In genomic region chr22:46070215-46070721, GRCh38 we compare ENCODE assay signal across 8 cellular contexts.
DNase-seq lines count a peak whose midpoint lies in the region; ATAC-seq and TF ChIP-seq lines count a peak whose summit lies in the region.

No MANE protein-coding gene starts in this region.

- H3K4me1 ChIP-seq in Caco-2 (peaks cover 5% of the 10 kb centered on the region; the same call in 1 of the 2 replicates), cardiac muscle cell (ENCODE audit: low read depth) (no peaks in the 10 kb centered on the region), psoas muscle (peaks cover 26% of the 10 kb centered on the region)

- H3K27ac ChIP-seq in cardiac muscle cell = no peak overlapping the region
- H3K27ac ChIP-seq in psoas muscle = peak overlapping the region; percentile 99

- 0% methylated on average over 29 to 44 of the region's 44 CpGs for WGBS in psoas muscle, 3 donors

- in situ Hi-C loops in KBM-7 (cut with MboI; ENCODE audit: low pct_unique_long_range_greater_than_20kb, low sequenced_read_pairs) = no loop called here

- H3K36me3 ChIP-seq in Caco-2 (ENCODE audit: control insufficient read depth, insufficient read depth, low read length) (no peaks in the 10 kb centered on the region), cardiac muscle cell (no peaks in the 10 kb centered on the region), psoas muscle (ENCODE audit: insufficient read depth in 1 of 2, low read depth in 1 of 2) (no peaks in the 10 kb centered on the region)

- H3K4me3 ChIP-seq in Caco-2 (ENCODE audit: low read depth, low read length) (peak overlapping the region; percentile 60), cardiac muscle cell (peak overlapping the region; percentile 90), psoas muscle (peak overlapping the region; percentile 88)

- ATAC-seq in activated CD8-positive, alpha-beta memory T cell treated with anti-CD3 and anti-CD28 coated beads, Interleukin-2, amount 10 ng/mL, durations not matched to agents 7 days and 5 days = peak; percentile 38
- ATAC-seq in psoas muscle = peak; percentile 45 to 56 (median 52)
- no peak for ATAC-seq in HG03175 (IDR thresholded peaks at IDR 0.05; ENCODE audit: unreplicated experiment)

- H3K27me3 Mint-ChIP-seq in Caco-2 (ENCODE audit: insufficient read depth, unreplicated experiment) = peaks cover 17% of the 10 kb centered on the region
- peaks cover 21% of the 10 kb centered on the region for H3K27me3 Mint-ChIP-seq in activated CD8-positive, alpha-beta memory T cell treated with anti-CD3 and anti-CD28 coated beads, Interleukin-2, amount 10 ng/mL, durations not matched to agents 7 days and 5 days

- DNase-seq in Caco-2 (peak in 1 of 2 experiments; percentile 25), HS-27A (ENCODE audit: low read depth) (peak; percentile 41), cardiac muscle cell (ENCODE audit: low read depth in 1 of 2, low spot score in 1 of 2) (peak; percentile 16 to 73), psoas muscle (peak; percentile 92 to 94), KBM-7 (no peak), NCI-H774 (lab: John Stamatoyannopoulos, UW) (no peak)
- DNase-seq in activated CD8-positive, alpha-beta memory T cell treated with anti-CD3 and anti-CD28 coated beads, Interleukin-2, amount 10 ng/mL, durations not matched to agents 7 days and 5 days = peak; percentile 48

- peak overlapping the region; percentile 46 for H3K4me3 Mint-ChIP-seq in Caco-2 (ENCODE audit: unreplicated experiment)
- peak overlapping the region; percentile 78 for H3K4me3 Mint-ChIP-seq in activated CD8-positive, alpha-beta memory T cell treated with anti-CD3 and anti-CD28 coated beads, Interleukin-2, amount 10 ng/mL, durations not matched to agents 7 days and 5 days

- H3K9me3 Mint-ChIP-seq in Caco-2 (ENCODE audit: unreplicated experiment) = no peaks in the 10 kb centered on the region
- no peaks in the 10 kb centered on the region for H3K9me3 Mint-ChIP-seq in activated CD8-positive, alpha-beta memory T cell treated with anti-CD3 and anti-CD28 coated beads, Interleukin-2, amount 10 ng/mL, durations not matched to agents 7 days and 5 days (ENCODE audit: low read depth)

- TF ChIP-seq CTCF in Caco-2 (IDR thresholded peaks at IDR 0.05; ENCODE audit: insufficient read depth in 1 of 2, low read depth in 1 of 2, low read length in 1 of 2, severe bottlenecking in 1 of 2, unreplicated experiment in 1 of 2) = no peak
- no peak for TF ChIP-seq CTCF in cardiac muscle cell (IDR thresholded peaks at IDR 0.05; ENCODE audit: low read depth, low read length)
- TF ChIP-seq CTCF in psoas muscle (IDR thresholded peaks at IDR 0.05) = no peak

- intact Hi-C loops in Caco-2 (cut with micrococcal nuclease; ENCODE audit: unreplicated experiment) (loop anchor here (5.0 kb wide), 1 partner anchor 42 kb away; no protein-coding TSS in a partner anchor), psoas muscle (cut with DNase I) (loop anchor here (5.0 kb wide), 2 partner anchors 33 to 63 kb away; no protein-coding TSS in a partner anchor)

- H3K27ac Mint-ChIP-seq in Caco-2 (ENCODE audit: unreplicated experiment) = no peak overlapping the region
- H3K27ac Mint-ChIP-seq in activated CD8-positive, alpha-beta memory T cell treated with anti-CD3 and anti-CD28 coated beads, Interleukin-2, amount 10 ng/mL, durations not matched to agents 7 days and 5 days = peak overlapping the region; percentile 78

- no peaks in the 10 kb centered on the region for H3K36me3 Mint-ChIP-seq in Caco-2 (ENCODE audit: insufficient read depth, unreplicated experiment)
- H3K36me3 Mint-ChIP-seq in activated CD8-positive, alpha-beta memory T cell treated with anti-CD3 and anti-CD28 coated beads, Interleukin-2, amount 10 ng/mL, durations not matched to agents 7 days and 5 days = no peaks in the 10 kb centered on the region

- no peaks in the 10 kb centered on the region for H3K4me1 Mint-ChIP-seq in Caco-2 (ENCODE audit: low read depth, unreplicated experiment)
- H3K4me1 Mint-ChIP-seq in activated CD8-positive, alpha-beta memory T cell treated with anti-CD3 and anti-CD28 coated beads, Interleukin-2, amount 10 ng/mL, durations not matched to agents 7 days and 5 days = peaks cover 32% of the 10 kb centered on the region

- POLR2A ChIA-PET in Caco-2 (lab: Charles Lee) = no interaction called here

- CTCF ChIA-PET in Caco-2 (lab: Charles Lee) = interaction anchor here (0.8 to 1.2 kb wide), 2 partner anchors 46 to 57 kb away, joined by 4 to 7 read pairs; no protein-coding TSS in a partner anchor
- CTCF ChIA-PET in activated CD8-positive, alpha-beta memory T cell treated with anti-CD3 and anti-CD28 coated beads, Interleukin-2, amount 10 ng/mL, durations not matched to agents 7 days and 5 days (lab: Charles Lee) = interaction anchor here (0.7 to 2.5 kb wide), 5 partner anchors 15 to 64 kb away, joined by 4 to 12 read pairs (median 5); no protein-coding TSS in a partner anchor

- H3K27me3 ChIP-seq in Caco-2 (replicated peaks; ENCODE audit: control insufficient read depth, insufficient read depth, low read length) = no peaks in the 10 kb centered on the region; the same call in none of the 2 replicates
- H3K27me3 ChIP-seq in cardiac muscle cell = peaks cover 95% of the 10 kb centered on the region
- H3K27me3 ChIP-seq in psoas muscle (ENCODE audit: insufficient read depth in 3 of 3, low read length in 2 of 3) = no peaks in the 10 kb centered on the region

- no peaks in the 10 kb centered on the region for H3K9me3 ChIP-seq in Caco-2
- no peaks in the 10 kb centered on the region for H3K9me3 ChIP-seq in cardiac muscle cell (ENCODE audit: low read depth)
- H3K9me3 ChIP-seq in psoas muscle = no peaks in the 10 kb centered on the region

- no TSS peak for BruUV-seq in Caco-2 (replicated peaks; lab: Mats Ljungman, UMichigan)

Comparison
In these comparisons a context has a peak if more than half of its experiments do, and no peak if none do; other contexts are left out.
1. DNase-seq: peak in HS-27A (single experiment), activated CD8-positive, alpha-beta memory T cell treated with anti-CD3 and anti-CD28 coated beads, Interleukin-2, amount 10 ng/mL, durations not matched to agents 7 days and 5 days (single experiment), cardiac muscle cell (2 of 2) and psoas muscle (2 of 2); none in KBM-7 (single experiment) and NCI-H774 (single experiment).
2. Peak in every context shown above with its lines, with median percentiles within 50 percentile points of each other: H3K4me3 ChIP-seq.